Comparison of ENCODE assay signal across 10 cellular contexts in genomic region chr6:90294008-90294511, GRCh38. TPM values are rescaled to one million over a fixed set of nuclear protein-coding genes. Genes with fewer than 3 reads are reported as not detected.
DNase-seq lines count a peak whose midpoint lies in the region; ATAC-seq and TF ChIP-seq lines count a peak whose summit lies in the region.
"Had no signal": no experiment of that assay in that cellular context is flagged by ENCODE, and none has a peak within 500 bp of the region (broad histone marks: within the 10 kb centered on the region; RNA-seq: fewer than 3 reads in every experiment).

No MANE protein-coding gene starts in this region.

- H3K4me1 Mint-ChIP-seq in activated naive CD4-positive, alpha-beta T cell treated with anti-CD3 and anti-CD28 coated beads for 36 hours (ENCODE audit: low read depth): peaks cover 56% of the 10 kb centered on the region
- H3K4me1 Mint-ChIP-seq in activated CD4-positive, alpha-beta memory T cell treated with anti-CD3 and anti-CD28 coated beads for 36 hours (ENCODE audit: low read depth): peaks cover 56% of the 10 kb centered on the region
- H3K4me1 Mint-ChIP-seq in stimulated activated naive CD8-positive, alpha-beta T cell treated with anti-CD3 and anti-CD28 coated beads, Interleukin-15, amount 100 ng/mL, for 72 hours: peaks cover 71% of the 10 kb centered on the region

- H3K27me3 Mint-ChIP-seq in activated naive CD4-positive, alpha-beta T cell treated with anti-CD3 and anti-CD28 coated beads for 36 hours (ENCODE audit: low read depth): no peaks in the 10 kb centered on the region
- H3K27me3 Mint-ChIP-seq in activated CD4-positive, alpha-beta memory T cell treated with anti-CD3 and anti-CD28 coated beads for 36 hours: peaks cover 4% of the 10 kb centered on the region
- H3K27me3 Mint-ChIP-seq in stimulated activated naive CD8-positive, alpha-beta T cell treated with anti-CD3 and anti-CD28 coated beads, Interleukin-15, amount 100 ng/mL, for 72 hours: no peaks in the 10 kb centered on the region

- H3K27ac ChIP-seq in left lung: no peak overlapping the region
- H3K27ac ChIP-seq: adrenal gland had no signal

- no peaks in the 10 kb centered on the region for H3K9me3 ChIP-seq in iPS-15b (ENCODE audit: control insufficient read depth, insufficient read depth, low read length)
- H3K9me3 ChIP-seq in left lung: no peaks in the 10 kb centered on the region
- H3K9me3 ChIP-seq: adrenal gland had no signal

- H3K4me3 ChIP-seq in iPS-15b (ENCODE audit: low read depth, low read length) (peak overlapping the region; percentile 75), left lung (no peak overlapping the region)

- H3K4me1 ChIP-seq in iPS-15b (ENCODE audit: control insufficient read depth, insufficient read depth, low read length) (peaks cover 11% of the 10 kb centered on the region), left lung (peaks cover 6 to 19% of the 10 kb centered on the region in 2 donors)

- H3K9me3 Mint-ChIP-seq in activated naive CD4-positive, alpha-beta T cell treated with anti-CD3 and anti-CD28 coated beads for 36 hours: no peaks in the 10 kb centered on the region
- no peaks in the 10 kb centered on the region for H3K9me3 Mint-ChIP-seq in activated CD4-positive, alpha-beta memory T cell treated with anti-CD3 and anti-CD28 coated beads for 36 hours
- no peaks in the 10 kb centered on the region for H3K9me3 Mint-ChIP-seq in stimulated activated naive CD8-positive, alpha-beta T cell treated with anti-CD3 and anti-CD28 coated beads, Interleukin-15, amount 100 ng/mL, for 72 hours

- H3K36me3 Mint-ChIP-seq in activated naive CD4-positive, alpha-beta T cell treated with anti-CD3 and anti-CD28 coated beads for 36 hours (ENCODE audit: low read depth): peaks cover 52% of the 10 kb centered on the region
- H3K36me3 Mint-ChIP-seq in activated CD4-positive, alpha-beta memory T cell treated with anti-CD3 and anti-CD28 coated beads for 36 hours: peaks cover 35% of the 10 kb centered on the region

- peak overlapping the region; percentile 86 for H3K4me3 Mint-ChIP-seq in activated naive CD4-positive, alpha-beta T cell treated with anti-CD3 and anti-CD28 coated beads for 36 hours
- peak overlapping the region; percentile 79 for H3K4me3 Mint-ChIP-seq in activated CD4-positive, alpha-beta memory T cell treated with anti-CD3 and anti-CD28 coated beads for 36 hours
- H3K4me3 Mint-ChIP-seq in stimulated activated naive CD8-positive, alpha-beta T cell treated with anti-CD3 and anti-CD28 coated beads, Interleukin-15, amount 100 ng/mL, for 72 hours: peak overlapping the region; percentile 89 to 100

- CTCF ChIA-PET in activated naive CD4-positive, alpha-beta T cell treated with anti-CD3 and anti-CD28 coated beads for 36 hours (lab: Charles Lee): interaction anchor here (1.0 to 10.7 kb wide), 5 partner anchors 22 to 182 kb away, joined by 3 to 176 read pairs (median 4); no protein-coding TSS in a partner anchor
- CTCF ChIA-PET in activated CD4-positive, alpha-beta memory T cell treated with anti-CD3 and anti-CD28 coated beads for 36 hours (lab: Charles Lee): interaction anchor here (1.0 to 7.4 kb wide), 5 partner anchors 9 to 185 kb away, joined by 3 to 48 read pairs (median 8); no protein-coding TSS in a partner anchor

- H3K9ac ChIP-seq in iPS-15b (ENCODE audit: low read depth, low read length): no peak overlapping the region

- peak overlapping the region; percentile 97 for H3K27ac Mint-ChIP-seq in activated naive CD4-positive, alpha-beta T cell treated with anti-CD3 and anti-CD28 coated beads for 36 hours
- peak overlapping the region; percentile 86 for H3K27ac Mint-ChIP-seq in activated CD4-positive, alpha-beta memory T cell treated with anti-CD3 and anti-CD28 coated beads for 36 hours
- peak overlapping the region; percentile 95 to 98 for H3K27ac Mint-ChIP-seq in stimulated activated naive CD8-positive, alpha-beta T cell treated with anti-CD3 and anti-CD28 coated beads, Interleukin-15, amount 100 ng/mL, for 72 hours

- ATAC-seq in stimulated activated naive CD8-positive, alpha-beta T cell treated with anti-CD3 and anti-CD28 coated beads, Interleukin-15, amount 100 ng/mL, for 72 hours: no peak
- no peak for ATAC-seq in left lung

- H3K36me3 ChIP-seq in iPS-15b (ENCODE audit: control insufficient read depth, insufficient read depth, low read length) (no peaks in the 10 kb centered on the region), left lung (no peaks in the 10 kb centered on the region)
- H3K36me3 ChIP-seq: adrenal gland had no signal

- H3K27me3 ChIP-seq in iPS-15b (ENCODE audit: control insufficient read depth, insufficient read depth, low read length) (peaks cover 38% of the 10 kb centered on the region), left lung (peaks cover 20 to 64% of the 10 kb centered on the region in 2 donors)

- no peak for DNase-seq in activated naive CD4-positive, alpha-beta T cell treated with anti-CD3 and anti-CD28 coated beads for 36 hours
- no peak for DNase-seq in activated naive CD4-positive, alpha-beta T cell treated with anti-CD3 and anti-CD28 coated beads, Interleukin-2, amount 50 U/mL, for 16 hours
- no peak for DNase-seq in activated CD4-positive, alpha-beta memory T cell treated with anti-CD3 and anti-CD28 coated beads for 36 hours
- DNase-seq in stimulated activated naive CD8-positive, alpha-beta T cell treated with anti-CD3 and anti-CD28 coated beads, Interleukin-15, amount 100 ng/mL, for 72 hours: no peak
- DNase-seq in EL (no peak), left lung (no peak), dedifferentiated amniotic fluid mesenchymal stem cell (ENCODE audit: extremely low spot score) (no peak)
- DNase-seq: adrenal gland, NCI-H2029 treated with DMSO at 0.1 percent for 48 hours had no signal

- TF ChIP-seq CTCF in left lung (IDR thresholded peaks at IDR 0.05): no peak

- POLR2A ChIA-PET in activated CD4-positive, alpha-beta memory T cell treated with anti-CD3 and anti-CD28 coated beads for 36 hours (lab: Charles Lee): interaction anchor here (1.0 to 3.0 kb wide), 5 partner anchors 10 to 180 kb away, joined by 3 to 23 read pairs (median 6); no protein-coding TSS in a partner anchor

- intact Hi-C loops in activated naive CD4-positive, alpha-beta T cell treated with anti-CD3 and anti-CD28 coated beads for 36 hours (cut with micrococcal nuclease): loop anchor here (1.0 to 10.0 kb wide), 4 partner anchors 20 to 657 kb away; partner anchors contain the start of genes CASP8AP2 and LYRM2
- intact Hi-C loops in activated CD4-positive, alpha-beta memory T cell treated with anti-CD3 and anti-CD28 coated beads for 36 hours (cut with micrococcal nuclease): loop anchor here (1.0 to 2.0 kb wide), 3 partner anchors 57 to 185 kb away; no protein-coding TSS in a partner anchor
- intact Hi-C loops in left lung (cut with DNase I): loop anchor here in 1 of 2 donors (10.0 kb wide), 2 partner anchors 101 to 319 kb away; no protein-coding TSS in a partner anchor

RNA-seq across cellular contexts. Expression of gene BACH2, which starts 2.6 kb away (rescaled TPM):
- 10 to 100 TPM; 75.1 to 77.9 TPM for total RNA-seq in activated naive CD4-positive, alpha-beta T cell treated with anti-CD3 and anti-CD28 coated beads for 36 hours
- total RNA-seq in activated CD4-positive, alpha-beta memory T cell treated with anti-CD3 and anti-CD28 coated beads for 36 hours: 10 to 100 TPM; 49.2 to 55.4 TPM
- total RNA-seq in left lung: 1 to 10 TPM; 3.8 to 5.6 TPM

Comparison
In these comparisons a context has a peak if more than half of its experiments do, and no peak if none do; other contexts are left out.
1. RNA of gene BACH2, which starts 2.6 kb away (total RNA-seq): 75.1 to 77.9 TPM in activated naive CD4-positive, alpha-beta T cell treated with anti-CD3 and anti-CD28 coated beads for 36 hours and 49.2 to 55.4 TPM in activated CD4-positive, alpha-beta memory T cell treated with anti-CD3 and anti-CD28 coated beads for 36 hours; 3.8 to 5.6 TPM in left lung; every median in the first group is over 4 times any median in the second.
2. Peak in every context shown above with its lines, with median percentiles within 50 percentile points of each other: H3K27ac Mint-ChIP-seq and H3K4me3 Mint-ChIP-seq.